Comparison of ENCODE assay signal across 23 cellular contexts in the genomic region with DNA sequence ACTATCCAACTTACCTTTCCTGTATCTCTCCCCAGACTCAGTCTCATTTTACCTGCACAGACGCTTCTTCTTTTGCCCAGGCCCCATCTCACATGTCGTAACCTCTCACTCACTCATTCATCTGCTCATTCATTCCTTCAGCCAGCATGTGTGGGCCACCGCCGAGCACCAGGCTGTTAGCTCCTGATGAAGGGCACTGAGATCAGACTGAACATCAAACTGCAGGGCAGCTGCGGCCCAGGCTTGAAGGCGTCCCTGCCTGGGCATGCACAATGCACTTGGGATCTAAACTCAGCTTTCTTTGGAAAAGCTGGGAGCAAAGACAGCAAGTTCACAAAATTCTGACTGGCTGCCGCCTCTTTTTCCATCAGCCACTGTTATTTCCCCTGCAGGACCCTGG.
"Had no signal": no experiment of that assay in that cellular context is flagged by ENCODE, and none has a peak within 500 bp of the region (broad histone marks: within the 10 kb centered on the region; RNA-seq: fewer than 3 reads in every experiment).

No MANE protein-coding gene starts in this region.

- H3K4me1 Mint-ChIP-seq: activated B cell treated with CpG ODN at 0.5 μM for 24 hours; activated CD4-positive, alpha-beta T cell treated with anti-CD3 and anti-CD28 coated beads, Interleukin-2, amount 10 ng/mL, durations not matched to agents 7 days and 5 days; activated naive CD4-positive, alpha-beta T cell treated with anti-CD3 and anti-CD28 coated beads, Interleukin-2, amount 10 ng/mL, durations not matched to agents 7 days and 5 days; activated naive CD8-positive, alpha-beta T cell treated with anti-CD3 and anti-CD28 coated beads for 36 hours had no signal

- H3K27ac ChIP-seq: brain microvascular endothelial cell, cardiac muscle cell, SJSA1 had no signal

- H3K4me3 Mint-ChIP-seq: activated B cell treated with CpG ODN at 0.5 μM for 24 hours; activated CD4-positive, alpha-beta memory T cell treated with anti-CD3 and anti-CD28 coated beads for 36 hours; activated CD4-positive, alpha-beta T cell treated with anti-CD3 and anti-CD28 coated beads, Interleukin-2, amount 10 ng/mL, durations not matched to agents 7 days and 5 days; activated naive CD4-positive, alpha-beta T cell treated with anti-CD3 and anti-CD28 coated beads, Interleukin-2, amount 10 ng/mL, durations not matched to agents 7 days and 5 days; activated naive CD8-positive, alpha-beta T cell treated with anti-CD3 and anti-CD28 coated beads for 36 hours; activated T-cell treated with anti-CD3 and anti-CD28 coated beads, Interleukin-2, amount 50 U/mL, for 4 hours; T-helper 1 cell treated with Interleukin-12 subunit alpha and Interleukin-12 subunit beta and Interleukin-4 antibody, amounts not matched to agents 30 μg/mL and 1 μg/mL, for 36 hours had no signal

- H3K36me3 Mint-ChIP-seq: activated CD4-positive, alpha-beta memory T cell treated with anti-CD3 and anti-CD28 coated beads for 36 hours; activated naive CD4-positive, alpha-beta T cell treated with anti-CD3 and anti-CD28 coated beads, Interleukin-2, amount 10 ng/mL, durations not matched to agents 7 days and 5 days; activated naive CD8-positive, alpha-beta T cell treated with anti-CD3 and anti-CD28 coated beads for 36 hours had no signal

- H3K27me3 Mint-ChIP-seq: activated naive CD4-positive, alpha-beta T cell treated with anti-CD3 and anti-CD28 coated beads, Interleukin-2, amount 10 ng/mL, durations not matched to agents 7 days and 5 days had no signal

- H3K4me3 ChIP-seq: cardiac muscle cell, SJSA1 had no signal

- ATAC-seq: activated T-cell treated with anti-CD3 and anti-CD28 coated beads, Interleukin-2, amount 50 U/mL, for 4 hours; Panc1 had no signal

- DNase-seq: activated B cell treated with CpG ODN at 0.5 μM for 24 hours; activated CD4-positive, alpha-beta memory T cell treated with anti-CD3 and anti-CD28 coated beads for 36 hours; activated CD4-positive, alpha-beta T cell treated with anti-CD3 and anti-CD28 coated beads, Interleukin-2, amount 10 ng/mL, durations not matched to agents 7 days and 5 days; activated gamma-delta T cell treated with Interleukin-2 at 50 U/mL for 16 hours; activated naive CD4-positive, alpha-beta T cell treated with anti-CD3 and anti-CD28 coated beads, Interleukin-2, amount 10 ng/mL, durations not matched to agents 7 days and 5 days; activated naive CD8-positive, alpha-beta T cell treated with anti-CD3 and anti-CD28 coated beads for 36 hours; activated T-cell treated with anti-CD3 and anti-CD28 coated beads, Interleukin-2, amount 50 U/mL, for 4 hours; brain microvascular endothelial cell; KBM-7; NCI-H1048; NCI-H146; NCI-H1930; NCI-H2107; NCI-H510A treated with DMSO at 0.1 percent for 48 hours; NCI-H69; NK-92 treated with Interleukin-12 subunit alpha and Interleukin-12 subunit beta, amount 100 ng/mL, for 24 hours; OCI-M1; SHP77; T-helper 9 cell had no signal

- H3K36me3 ChIP-seq: brain microvascular endothelial cell, cardiac muscle cell, SJSA1 had no signal

- H3K27ac Mint-ChIP-seq: activated B cell treated with CpG ODN at 0.5 μM for 24 hours; activated CD4-positive, alpha-beta memory T cell treated with anti-CD3 and anti-CD28 coated beads for 36 hours; activated CD4-positive, alpha-beta T cell treated with anti-CD3 and anti-CD28 coated beads, Interleukin-2, amount 10 ng/mL, durations not matched to agents 7 days and 5 days; activated naive CD4-positive, alpha-beta T cell treated with anti-CD3 and anti-CD28 coated beads, Interleukin-2, amount 10 ng/mL, durations not matched to agents 7 days and 5 days; activated naive CD8-positive, alpha-beta T cell treated with anti-CD3 and anti-CD28 coated beads for 36 hours; T-helper 1 cell treated with Interleukin-12 subunit alpha and Interleukin-12 subunit beta and Interleukin-4 antibody, amounts not matched to agents 30 μg/mL and 1 μg/mL, for 36 hours had no signal

- H3K9me3 ChIP-seq: SJSA1 had no signal

- H3K27me3 ChIP-seq: brain microvascular endothelial cell, cardiac muscle cell, SJSA1 had no signal
